In genomic region chr1:201636581-201636980, GRCh38 we compare ENCODE assay signal across 16 cellular contexts.
DNase-seq lines count a peak whose midpoint lies in the region; ATAC-seq, FAIRE-seq and TF ChIP-seq lines count a peak whose summit lies in the region.
"Had no signal": no experiment of that assay in that cellular context is flagged by ENCODE, and none has a peak within 500 bp of the region (broad histone marks: within the 10 kb centered on the region; RNA-seq: fewer than 3 reads in every experiment).

No MANE protein-coding gene starts in this region.

- TF ChIP-seq POLR2A in right lobe of liver (IDR thresholded peaks at IDR 0.05): no peak

- intact Hi-C loops in right lobe of liver (cut with DNase I): no loop called here

- TF ChIP-seq CTCF in BJ (IDR thresholded peaks at IDR 0.05; ENCODE audit: insufficient read depth, low read depth, low read length) (no peak), chondrocyte (IDR thresholded peaks at IDR 0.05) (no peak), right lobe of liver (IDR thresholded peaks at IDR 0.05) (no peak), D721Med (IDR thresholded peaks at IDR 0.05; ENCODE audit: insufficient read depth, missing control alignments) (no peak)

- H3K36me3 ChIP-seq in BJ (ENCODE audit: control insufficient read depth, insufficient read depth, low read length) (peaks cover 15% of the 10 kb centered on the region), right lobe of liver (no peaks in the 10 kb centered on the region)

- peaks cover 22% of the 10 kb centered on the region for H3K4me1 Mint-ChIP-seq in chondrocyte (ENCODE audit: low read depth)
- H3K4me1 Mint-ChIP-seq in activated T-cell treated with anti-CD3 and anti-CD28 coated beads, Interleukin-2, amount 50 U/mL, for 72 hours (ENCODE audit: low read depth): no peaks in the 10 kb centered on the region
- H3K4me1 Mint-ChIP-seq: B cell; stimulated activated effector memory CD8-positive, alpha-beta T cell treated with anti-CD3 and anti-CD28 coated beads, Interleukin-12 subunit alpha, Interleukin-12 subunit beta, amount 100 ng/mL, for 72 hours had no signal

- H3K4me3 ChIP-seq in BJ (ENCODE audit: low read depth, low read length) (no peak overlapping the region), right lobe of liver (no peak overlapping the region)
- H3K4me3 ChIP-seq: coronary artery had no signal

- H3K9me3 ChIP-seq in right lobe of liver: no peaks in the 10 kb centered on the region

- CTCF ChIA-PET in BJ (lab: Yijun Ruan, JAX): interaction anchor here (0.6 to 2.1 kb wide), 4 partner anchors 10 to 109 kb away, joined by 3 to 6 read pairs (median 6); no protein-coding TSS in a partner anchor

- no peaks in the 10 kb centered on the region for H3K9me3 Mint-ChIP-seq in chondrocyte (ENCODE audit: low read depth)
- no peaks in the 10 kb centered on the region for H3K9me3 Mint-ChIP-seq in activated T-cell treated with anti-CD3 and anti-CD28 coated beads, Interleukin-2, amount 50 U/mL, for 72 hours
- H3K9me3 Mint-ChIP-seq: stimulated activated effector memory CD8-positive, alpha-beta T cell treated with anti-CD3 and anti-CD28 coated beads, Interleukin-12 subunit alpha, Interleukin-12 subunit beta, amount 100 ng/mL, for 72 hours had no signal

- H3K27me3 Mint-ChIP-seq in chondrocyte (ENCODE audit: low read depth): no peaks in the 10 kb centered on the region
- H3K27me3 Mint-ChIP-seq in activated T-cell treated with anti-CD3 and anti-CD28 coated beads, Interleukin-2, amount 50 U/mL, for 72 hours (ENCODE audit: low read depth): no peaks in the 10 kb centered on the region

- WGBS in right lobe of liver (ENCODE audit: insufficient coverage, low coverage, low lambda C conversion rate, missing lambda C conversion rate): 58% methylated on average over 3 of the region's 3 CpGs

- H3K27ac ChIP-seq in right lobe of liver: no peak overlapping the region
- H3K27ac ChIP-seq: coronary artery had no signal

- peak; percentile 26 to 58 (median 36) for ATAC-seq in right lobe of liver
- ATAC-seq in GM21528 (IDR thresholded peaks at IDR 0.05; ENCODE audit: low FRiP score, unreplicated experiment): no peak
- no peak for ATAC-seq in activated T-cell treated with anti-CD3 and anti-CD28 coated beads, Interleukin-2, amount 50 U/mL, for 72 hours (replicated peaks in 1 of 2)
- ATAC-seq: stimulated activated effector memory CD8-positive, alpha-beta T cell treated with anti-CD3 and anti-CD28 coated beads, Interleukin-12 subunit alpha, Interleukin-12 subunit beta, amount 100 ng/mL, for 72 hours had no signal

- H3K4me1 ChIP-seq in right lobe of liver: no peaks in the 10 kb centered on the region

- DNase-seq in BJ (ENCODE audit: low read depth) (peak; percentile 40), M059J (ENCODE audit: low read depth) (peak; percentile 80), chondrocyte (ENCODE audit: low spot score) (no peak), right lobe of liver (no peak), KG1 (lab: John Stamatoyannopoulos, UW) (no peak), D721Med (ENCODE audit: insufficient read length, low spot score) (no peak)
- no peak for DNase-seq in activated T-cell treated with anti-CD3 and anti-CD28 coated beads, Interleukin-2, amount 50 U/mL, for 72 hours
- DNase-seq: activated T-cell treated with anti-CD3 and anti-CD28 coated beads for 4 hours; foreskin melanocyte; NCI-H2171 treated with DMSO at 0.1 percent for 48 hours; retina; stimulated activated CD4-positive, alpha-beta T cell treated with anti-CD3 and anti-CD28 coated beads, Interleukin-4, amount 100 ng/mL, for 24 hours had no signal

- peak overlapping the region; percentile 17 for H3K27ac Mint-ChIP-seq in chondrocyte (ENCODE audit: unreplicated experiment)
- no peak overlapping the region for H3K27ac Mint-ChIP-seq in activated T-cell treated with anti-CD3 and anti-CD28 coated beads, Interleukin-2, amount 50 U/mL, for 72 hours
- H3K27ac Mint-ChIP-seq: B cell; stimulated activated effector memory CD8-positive, alpha-beta T cell treated with anti-CD3 and anti-CD28 coated beads, Interleukin-12 subunit alpha, Interleukin-12 subunit beta, amount 100 ng/mL, for 72 hours had no signal

- FAIRE-seq in D721Med (lab: Jason Lieb, UNC): no peak

- no peak overlapping the region for H3K4me3 Mint-ChIP-seq in chondrocyte (ENCODE audit: unreplicated experiment)
- no peak overlapping the region for H3K4me3 Mint-ChIP-seq in activated T-cell treated with anti-CD3 and anti-CD28 coated beads, Interleukin-2, amount 50 U/mL, for 72 hours
- H3K4me3 Mint-ChIP-seq: B cell; stimulated activated effector memory CD8-positive, alpha-beta T cell treated with anti-CD3 and anti-CD28 coated beads, Interleukin-12 subunit alpha, Interleukin-12 subunit beta, amount 100 ng/mL, for 72 hours had no signal

- no peaks in the 10 kb centered on the region for H3K27me3 ChIP-seq in BJ (ENCODE audit: control insufficient read depth, insufficient read depth, low read length)
- H3K27me3 ChIP-seq in right lobe of liver: no peaks in the 10 kb centered on the region

- POLR2A ChIA-PET in BJ (lab: Charles Lee): interaction anchor here (0.6 kb wide), 1 partner anchor 245 kb away, joined by 3 read pairs; no protein-coding TSS in a partner anchor

- peaks cover 19% of the 10 kb centered on the region for H3K36me3 Mint-ChIP-seq in chondrocyte (ENCODE audit: low read depth)
- H3K36me3 Mint-ChIP-seq in activated T-cell treated with anti-CD3 and anti-CD28 coated beads, Interleukin-2, amount 50 U/mL, for 72 hours (ENCODE audit: insufficient read depth in 2 of 2): no peaks in the 10 kb centered on the region
- H3K36me3 Mint-ChIP-seq: stimulated activated effector memory CD8-positive, alpha-beta T cell treated with anti-CD3 and anti-CD28 coated beads, Interleukin-12 subunit alpha, Interleukin-12 subunit beta, amount 100 ng/mL, for 72 hours had no signal

Comparison
In these comparisons a context has a peak if more than half of its experiments do, and no peak if none do; other contexts are left out.
1. DNase-seq: peak in BJ (single experiment) and M059J (single experiment); none in chondrocyte (single experiment), right lobe of liver (0 of 3), activated T-cell treated with anti-CD3 and anti-CD28 coated beads, Interleukin-2, amount 50 U/mL, for 72 hours (0 of 2), KG1 (single experiment) and D721Med (single experiment).
2. ATAC-seq: peak in right lobe of liver (4 of 4); none in GM21528 (single experiment) and activated T-cell treated with anti-CD3 and anti-CD28 coated beads, Interleukin-2, amount 50 U/mL, for 72 hours (0 of 2).